In the genomic region with DNA sequence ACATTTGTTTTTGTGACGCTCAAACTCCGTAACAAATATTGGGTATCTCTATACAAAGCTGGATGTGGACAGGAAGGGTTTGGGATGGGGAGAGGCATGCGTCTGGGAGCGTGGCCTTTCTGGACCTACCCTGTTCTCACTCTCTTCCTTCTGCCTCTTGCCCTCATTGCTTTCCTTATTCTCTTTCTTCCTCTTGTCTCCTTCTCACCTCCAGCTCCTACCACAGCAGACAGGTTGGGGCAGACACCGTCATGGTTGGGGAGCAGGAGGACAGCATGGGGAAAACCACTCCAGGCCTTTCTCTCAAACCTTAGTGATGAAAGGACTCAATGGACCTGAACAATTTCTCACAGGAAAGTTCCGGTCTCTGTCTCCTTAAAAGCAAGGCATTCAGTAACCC, we compare ENCODE assay signal across 9 cellular contexts.
DNase-seq lines count a peak whose midpoint lies in the region; ATAC-seq and TF ChIP-seq lines count a peak whose summit lies in the region.
"Had no signal": no experiment of that assay in that cellular context is flagged by ENCODE, and none has a peak within 500 bp of the region (broad histone marks: within the 10 kb centered on the region; RNA-seq: fewer than 3 reads in every experiment).

No MANE protein-coding gene starts in this region.

- peak overlapping the region; percentile 3 for H3K56ac ChIP-seq in mesendoderm (ENCODE audit: low read length)

- H3K79me1 ChIP-seq in mesendoderm (ENCODE audit: low read length): no peaks in the 10 kb centered on the region

- H3K9ac ChIP-seq in mesendoderm (ENCODE audit: low read length): no peak overlapping the region
- H3K9ac ChIP-seq in GM23248: no peak overlapping the region

- DNase-seq in activated CD8-positive, alpha-beta memory T cell treated with anti-CD3 and anti-CD28 coated beads, Interleukin-2, amount 10 ng/mL, durations not matched to agents 7 days and 5 days: no peak
- DNase-seq in activated CD8-positive, alpha-beta memory T cell treated with anti-CD3 and anti-CD28 coated beads for 24 hours: no peak
- DNase-seq in breast epithelium (ENCODE audit: low spot score in 2 of 2): no peak
- no peak for DNase-seq in mesendoderm
- peak; percentile 63 to 64 for DNase-seq in thyroid gland
- DNase-seq in activated T-helper 2 cell treated with anti-CD3 and anti-CD28 coated beads, Interferon-gamma antibody, Interleukin-2, Interleukin-4, amounts not matched to agents 10 μg/mL and 5 μg/mL and 100 μg/mL, durations not matched to agents 14 hours and 24 hours and 36 hours (ENCODE audit: low spot score): no peak
- no peak for DNase-seq in GM23248
- DNase-seq in HK-2 (ENCODE audit: unreplicated experiment): no peak

- CTCF ChIA-PET in activated CD8-positive, alpha-beta memory T cell treated with anti-CD3 and anti-CD28 coated beads, Interleukin-2, amount 10 ng/mL, durations not matched to agents 7 days and 5 days (lab: Charles Lee): interaction anchor here (0.9 to 1.8 kb wide), 6 partner anchors 9 to 559 kb away, joined by 3 to 8 read pairs (median 4); no protein-coding TSS in a partner anchor

- H4K8ac ChIP-seq in mesendoderm (ENCODE audit: low read depth, low read length): no peak overlapping the region

- H3K4me1 ChIP-seq in breast epithelium (peaks cover 0 to 10% of the 10 kb centered on the region in 2 donors), mesendoderm (ENCODE audit: control insufficient read depth, low read depth, low read length) (no peaks in the 10 kb centered on the region), thyroid gland (peaks cover 28 to 44% of the 10 kb centered on the region in 2 donors), GM23248 (ENCODE audit: insufficient read depth) (peaks cover 14% of the 10 kb centered on the region; the same call in 1 of the 2 replicates)

- H3K79me2 ChIP-seq in mesendoderm (ENCODE audit: control insufficient read depth, insufficient read depth, low read length): no peaks in the 10 kb centered on the region
- no peaks in the 10 kb centered on the region for H3K79me2 ChIP-seq in GM23248 (ENCODE audit: insufficient read depth)

- in situ Hi-C loops in GM23248 (cut with MboI): no loop called here

- no peaks in the 10 kb centered on the region; the same call in 1 of the 2 replicates for H3F3A ChIP-seq in GM23248 (ENCODE audit: insufficient read depth)

- ATAC-seq in activated CD8-positive, alpha-beta memory T cell treated with anti-CD3 and anti-CD28 coated beads, Interleukin-2, amount 10 ng/mL, durations not matched to agents 7 days and 5 days: no peak

- H3K27ac ChIP-seq in breast epithelium: peak overlapping the region; percentile 67 to 83
- H3K27ac ChIP-seq in mesendoderm (ENCODE audit: low read depth, low read length): no peak overlapping the region
- H3K27ac ChIP-seq in thyroid gland: peak overlapping the region; percentile 45 to 83 (median 77)
- no peak overlapping the region for H3K27ac ChIP-seq in GM23248

- H3K27me3 ChIP-seq in breast epithelium (no peaks in the 10 kb centered on the region), mesendoderm (ENCODE audit: insufficient read depth, low read length, poor library complexity) (no peaks in the 10 kb centered on the region), thyroid gland (no peaks in the 10 kb centered on the region), GM23248 (replicated peaks; ENCODE audit: insufficient read depth) (no peaks in the 10 kb centered on the region)
- H3K27me3 ChIP-seq: ascending aorta had no signal

- no peak overlapping the region for H2AK5ac ChIP-seq in mesendoderm (ENCODE audit: low read length)

- H3K36me3 Mint-ChIP-seq in activated CD8-positive, alpha-beta memory T cell treated with anti-CD3 and anti-CD28 coated beads, Interleukin-2, amount 10 ng/mL, durations not matched to agents 7 days and 5 days: peaks cover 3% of the 10 kb centered on the region
- no peaks in the 10 kb centered on the region for H3K36me3 Mint-ChIP-seq in activated T-helper 2 cell treated with anti-CD3 and anti-CD28 coated beads, Interferon-gamma antibody, Interleukin-2, Interleukin-4, amounts not matched to agents 10 μg/mL and 5 μg/mL and 100 μg/mL, durations not matched to agents 14 hours and 24 hours and 36 hours (ENCODE audit: low read depth)

- no peak overlapping the region for H3K4me3 Mint-ChIP-seq in activated CD8-positive, alpha-beta memory T cell treated with anti-CD3 and anti-CD28 coated beads, Interleukin-2, amount 10 ng/mL, durations not matched to agents 7 days and 5 days
- no peak overlapping the region for H3K4me3 Mint-ChIP-seq in activated T-helper 2 cell treated with anti-CD3 and anti-CD28 coated beads, Interferon-gamma antibody, Interleukin-2, Interleukin-4, amounts not matched to agents 10 μg/mL and 5 μg/mL and 100 μg/mL, durations not matched to agents 14 hours and 24 hours and 36 hours (ENCODE audit: low read depth)

- intact Hi-C loops in breast epithelium (cut with DNase I; ENCODE audit: low total_unique reads): no loop called here
- intact Hi-C loops in thyroid gland (cut with DNase I): no loop called here
- intact Hi-C loops in activated T-helper 2 cell treated with anti-CD3 and anti-CD28 coated beads, Interferon-gamma antibody, Interleukin-2, Interleukin-4, amounts not matched to agents 10 μg/mL and 5 μg/mL and 100 μg/mL, durations not matched to agents 14 hours and 24 hours and 36 hours (cut with micrococcal nuclease): loop anchor here (1.0 to 10.0 kb wide), 6 partner anchors 28 to 497 kb away; no protein-coding TSS in a partner anchor

- H3K9me3 Mint-ChIP-seq in activated CD8-positive, alpha-beta memory T cell treated with anti-CD3 and anti-CD28 coated beads, Interleukin-2, amount 10 ng/mL, durations not matched to agents 7 days and 5 days (ENCODE audit: low read depth): no peaks in the 10 kb centered on the region
- no peaks in the 10 kb centered on the region for H3K9me3 Mint-ChIP-seq in activated T-helper 2 cell treated with anti-CD3 and anti-CD28 coated beads, Interferon-gamma antibody, Interleukin-2, Interleukin-4, amounts not matched to agents 10 μg/mL and 5 μg/mL and 100 μg/mL, durations not matched to agents 14 hours and 24 hours and 36 hours

- H3K27me3 Mint-ChIP-seq in activated CD8-positive, alpha-beta memory T cell treated with anti-CD3 and anti-CD28 coated beads, Interleukin-2, amount 10 ng/mL, durations not matched to agents 7 days and 5 days: no peaks in the 10 kb centered on the region
- H3K27me3 Mint-ChIP-seq in activated T-helper 2 cell treated with anti-CD3 and anti-CD28 coated beads, Interferon-gamma antibody, Interleukin-2, Interleukin-4, amounts not matched to agents 10 μg/mL and 5 μg/mL and 100 μg/mL, durations not matched to agents 14 hours and 24 hours and 36 hours (ENCODE audit: low read depth): no peaks in the 10 kb centered on the region

- no peak overlapping the region for H3K18ac ChIP-seq in mesendoderm (ENCODE audit: low read length)

- H2BK15ac ChIP-seq in mesendoderm (replicated peaks; ENCODE audit: low read depth): no peak overlapping the region

- no CpG with 5 or more reads among the region's 6 CpGs for WGBS in mesendoderm (ENCODE audit: extremely low coverage, insufficient coverage, low lambda C conversion rate)
- 63 to 70% methylated on average over 6 of the region's 6 CpGs for WGBS in thyroid gland, 2 donors
- 74 to 78% methylated on average over 6 of the region's 6 CpGs for WGBS in GM23248 (ENCODE audit: low coverage in 1 of 2, low lambda C conversion rate in 2 of 2, missing lambda C conversion rate in 2 of 2), 2 experiments

- no peak overlapping the region for H2AFZ ChIP-seq in GM23248

- no peak overlapping the region for H3K23ac ChIP-seq in mesendoderm (ENCODE audit: low read length)

- TF ChIP-seq CTCF in breast epithelium (IDR thresholded peaks at IDR 0.05): no peak
- TF ChIP-seq CTCF in thyroid gland (IDR thresholded peaks at IDR 0.05): no peak

- H3K9me2 ChIP-seq in GM23248 (ENCODE audit: insufficient read depth): no peaks in the 10 kb centered on the region

- H4K20me1 ChIP-seq in GM23248 (ENCODE audit: insufficient read depth): no peaks in the 10 kb centered on the region

- no peak overlapping the region for H4K5ac ChIP-seq in mesendoderm (ENCODE audit: low read length)

- H3K9me3 ChIP-seq in breast epithelium (no peaks in the 10 kb centered on the region), thyroid gland (no peaks in the 10 kb centered on the region), GM23248 (ENCODE audit: low read depth) (no peaks in the 10 kb centered on the region)
- H3K9me3 ChIP-seq: ascending aorta had no signal

- H3K4me2 ChIP-seq in mesendoderm (ENCODE audit: low read length) (no peak overlapping the region), GM23248 (ENCODE audit: unreplicated experiment) (no peak overlapping the region)

- no peak overlapping the region for H3K4ac ChIP-seq in mesendoderm (ENCODE audit: low read depth, low read length)

- TF ChIP-seq POLR2A in breast epithelium (IDR thresholded peaks at IDR 0.05) (no peak), thyroid gland (IDR thresholded peaks at IDR 0.05) (no peak)

- no peak overlapping the region for H2BK5ac ChIP-seq in mesendoderm (ENCODE audit: low read length)

- H3K27ac Mint-ChIP-seq in activated CD8-positive, alpha-beta memory T cell treated with anti-CD3 and anti-CD28 coated beads, Interleukin-2, amount 10 ng/mL, durations not matched to agents 7 days and 5 days: peak overlapping the region; percentile 75
- H3K27ac Mint-ChIP-seq in activated T-helper 2 cell treated with anti-CD3 and anti-CD28 coated beads, Interferon-gamma antibody, Interleukin-2, Interleukin-4, amounts not matched to agents 10 μg/mL and 5 μg/mL and 100 μg/mL, durations not matched to agents 14 hours and 24 hours and 36 hours: no peak overlapping the region

- H3K4me3 ChIP-seq in breast epithelium: no peak overlapping the region
- H3K4me3 ChIP-seq in mesendoderm (ENCODE audit: low read length): no peak overlapping the region
- H3K4me3 ChIP-seq in thyroid gland (replicated peaks in 1 of 3): no peak overlapping the region
- no peak overlapping the region for H3K4me3 ChIP-seq in GM23248
- H3K4me3 ChIP-seq: ascending aorta had no signal

- no peak overlapping the region for H2BK120ac ChIP-seq in mesendoderm (ENCODE audit: low read depth, low read length)

- no peaks in the 10 kb centered on the region for H3K36me3 ChIP-seq in breast epithelium
- no peaks in the 10 kb centered on the region for H3K36me3 ChIP-seq in mesendoderm (ENCODE audit: control insufficient read depth, insufficient read depth, low read length)
- no peaks in the 10 kb centered on the region for H3K36me3 ChIP-seq in thyroid gland
- no peaks in the 10 kb centered on the region for H3K36me3 ChIP-seq in GM23248 (ENCODE audit: low read depth)
- H3K36me3 ChIP-seq: ascending aorta had no signal

- peaks cover 44% of the 10 kb centered on the region for H3K4me1 Mint-ChIP-seq in activated CD8-positive, alpha-beta memory T cell treated with anti-CD3 and anti-CD28 coated beads, Interleukin-2, amount 10 ng/mL, durations not matched to agents 7 days and 5 days
- peaks cover 58% of the 10 kb centered on the region for H3K4me1 Mint-ChIP-seq in activated T-helper 2 cell treated with anti-CD3 and anti-CD28 coated beads, Interferon-gamma antibody, Interleukin-2, Interleukin-4, amounts not matched to agents 10 μg/mL and 5 μg/mL and 100 μg/mL, durations not matched to agents 14 hours and 24 hours and 36 hours (ENCODE audit: low read depth)

Comparison
In these comparisons a context has a peak if more than half of its experiments do, and no peak if none do; other contexts are left out.
1. DNase-seq: peak in thyroid gland (2 of 2); none in activated CD8-positive, alpha-beta memory T cell treated with anti-CD3 and anti-CD28 coated beads, Interleukin-2, amount 10 ng/mL, durations not matched to agents 7 days and 5 days (single experiment), activated CD8-positive, alpha-beta memory T cell treated with anti-CD3 and anti-CD28 coated beads for 24 hours (single experiment), breast epithelium (0 of 2), mesendoderm (single experiment), activated T-helper 2 cell treated with anti-CD3 and anti-CD28 coated beads, Interferon-gamma antibody, Interleukin-2, Interleukin-4, amounts not matched to agents 10 μg/mL and 5 μg/mL and 100 μg/mL, durations not matched to agents 14 hours and 24 hours and 36 hours (single experiment), GM23248 (single experiment) and HK-2 (single experiment).
2. H3K27ac ChIP-seq: peak in breast epithelium (2 of 2) and thyroid gland (3 of 3); none in mesendoderm (single experiment) and GM23248 (single experiment).